Comparison of ENCODE assay signal across 1 cellular context in genomic region chr2:119106301-119106897, GRCh38.
TF ChIP-seq lines count a peak whose summit lies in the region.

No MANE protein-coding gene starts in this region.

TF ChIP-seq in HepG2, 621 proteins besides CTCF, POLR2A, EP300 and RAD21 (continued from another document and continues in another):
- TF ChIP-seq ZNF280D (CRISPR knock-in tag; IDR thresholded peaks at IDR 0.05) = no peak
- TF ChIP-seq TMF1 (CRISPR knock-in tag; IDR thresholded peaks at IDR 0.05; ENCODE audit: low read depth) = no peak
- 0 out of 2 replicates have a peak, but pooled peaks have one; percentile 46 for TF ChIP-seq ZNF589 (CRISPR knock-in tag; conservative IDR thresholded peaks at IDR 0.05)
- TF ChIP-seq PRDM15 (CRISPR knock-in tag; IDR thresholded peaks at IDR 0.05) = no peak
- no peak for TF ChIP-seq MYPOP (CRISPR knock-in tag; IDR thresholded peaks at IDR 0.05)
- no peak for TF ChIP-seq ZFAT (CRISPR knock-in tag; conservative IDR thresholded peaks at IDR 0.05)
- peak; percentile 94 for TF ChIP-seq ZSCAN12 (CRISPR knock-in tag; IDR thresholded peaks at IDR 0.05)
- no peak for TF ChIP-seq IRF1 (CRISPR knock-in tag; IDR thresholded peaks at IDR 0.05; ENCODE audit: low read depth)
- no peak for TF ChIP-seq ZNF10 (CRISPR knock-in tag; IDR thresholded peaks at IDR 0.05; ENCODE audit: borderline replicate concordance, low read depth)
- no peak for TF ChIP-seq ZBTB39 (CRISPR knock-in tag; IDR thresholded peaks at IDR 0.05)
- TF ChIP-seq DNMT1 (CRISPR knock-in tag; IDR thresholded peaks at IDR 0.05) = no peak
- TF ChIP-seq ZNF883 (CRISPR knock-in tag; IDR thresholded peaks at IDR 0.05; ENCODE audit: not compliant biosample characterization) = no peak
- 0 out of 2 replicates have a peak, but pooled peaks have one; percentile 36 for TF ChIP-seq ZHX1 (CRISPR knock-in tag; IDR thresholded peaks at IDR 0.05; ENCODE audit: low read depth)
- no peak for TF ChIP-seq HIC2 (CRISPR knock-in tag; IDR thresholded peaks at IDR 0.05; ENCODE audit: low read depth)
- peak; percentile 67; the same call in 1 of the 2 replicates for TF ChIP-seq ZBTB44 (CRISPR knock-in tag; IDR thresholded peaks at IDR 0.05)
- TF ChIP-seq FOXA1 (IDR thresholded peaks at IDR 0.05) = no peak
- no peak for TF ChIP-seq FOXA1 (CRISPR knock-in tag; IDR thresholded peaks at IDR 0.05)
- no peak for TF ChIP-seq SP4 (CRISPR knock-in tag; IDR thresholded peaks at IDR 0.05)
- TF ChIP-seq ZSCAN9 (CRISPR knock-in tag; IDR thresholded peaks at IDR 0.05; ENCODE audit: borderline replicate concordance) = peak; percentile 94
- TF ChIP-seq ZNF781 (CRISPR knock-in tag; IDR thresholded peaks at IDR 0.05; ENCODE audit: borderline replicate concordance, not compliant biosample characterization) = no peak
- TF ChIP-seq POGK (CRISPR knock-in tag; conservative IDR thresholded peaks at IDR 0.05) = no peak
- TF ChIP-seq GPBP1L1 (CRISPR knock-in tag; IDR thresholded peaks at IDR 0.05) = no peak
- TF ChIP-seq GTF2F1 (IDR thresholded peaks at IDR 0.05; ENCODE audit: low read length) = no peak
- TF ChIP-seq ZNF720 (CRISPR knock-in tag; IDR thresholded peaks at IDR 0.05) = no peak
- TF ChIP-seq ZBTB25 (CRISPR knock-in tag; IDR thresholded peaks at IDR 0.05) = peak; percentile 87
- TF ChIP-seq ZFP62 (CRISPR knock-in tag; IDR thresholded peaks at IDR 0.05) = no peak
- TF ChIP-seq SRSF1 (optimal IDR thresholded peaks at IDR 0.05; ENCODE audit: low read depth, low read length) = no peak
- no peak for TF ChIP-seq KDM5B (CRISPR knock-in tag; IDR thresholded peaks at IDR 0.05; ENCODE audit: borderline replicate concordance)
- TF ChIP-seq ZNF460 (CRISPR knock-in tag; IDR thresholded peaks at IDR 0.05; ENCODE audit: borderline replicate concordance) = no peak
- TF ChIP-seq ZNF737 (CRISPR knock-in tag; IDR thresholded peaks at IDR 0.05; ENCODE audit: borderline replicate concordance) = no peak
- TF ChIP-seq HIVEP1 (CRISPR knock-in tag; IDR thresholded peaks at IDR 0.05) = no peak
